ENCODE assay signal across 8 cellular contexts in genomic region chr12:51847830-51848727, GRCh38. TPM values are rescaled to one million over a fixed set of nuclear protein-coding genes. Genes with fewer than 3 reads are reported as not detected.
DNase-seq lines count a peak whose midpoint lies in the region; ATAC-seq and TF ChIP-seq lines count a peak whose summit lies in the region.

TSS of gene FIGNL2 (minus strand) at chr12:51848718. CDS start at chr12:51822413, 26,305 bp downstream.

- H3K36me3 Mint-ChIP-seq in stimulated activated memory B cell treated with anti-CD40 and anti-IgM and Interleukin-4, amounts not matched to agents 10 μg/mL and 1 μg/mL and 100 μg/mL, for 72 hours: no peaks in the 10 kb centered on the region

- peak; percentile 37 for ATAC-seq in left colon
- peak; percentile 22 for ATAC-seq in stimulated activated memory B cell treated with anti-CD40 and anti-IgM and Interleukin-4, amounts not matched to agents 10 μg/mL and 1 μg/mL and 100 μg/mL, for 72 hours

- H3K4me3 ChIP-seq in astrocyte of the cerebellum (ENCODE audit: low read depth, low read length): peak within 1 kb of the TSS; percentile 42

- H3K4me3 Mint-ChIP-seq in stimulated activated memory B cell treated with anti-CD40 and anti-IgM and Interleukin-4, amounts not matched to agents 10 μg/mL and 1 μg/mL and 100 μg/mL, for 72 hours: peak within 1 kb of the TSS; percentile 33

- intact Hi-C loops in left colon (cut with DNase I, micrococcal nuclease): no loop called here

- TF ChIP-seq CTCF in GM20000 (IDR thresholded peaks at IDR 0.05; ENCODE audit: extremely low read depth, missing control alignments): no peak
- TF ChIP-seq CTCF in astrocyte of the cerebellum (IDR thresholded peaks at IDR 0.05; ENCODE audit: low read depth, low read length, missing control alignments): no peak

- DNase-seq in GM20000 (ENCODE audit: low spot score) (peak; percentile 62), astrocyte of the cerebellum (ENCODE audit: low read depth) (no peak), left colon (no peak), NOMO-1 treated with DMSO at 0.1 percent for 48 hours (lab: John Stamatoyannopoulos, UW; ENCODE audit: unreplicated experiment) (no peak), NCI-H526 (lab: John Stamatoyannopoulos, UW) (no peak), NCI-H1417 treated with DMSO at 0.1 percent for 48 hours (lab: John Stamatoyannopoulos, UW) (no peak), NCI-H446 treated with DMSO at 0.1 percent for 48 hours (lab: John Stamatoyannopoulos, UW) (no peak)

- in situ Hi-C loops in astrocyte of the cerebellum (cut with HindIII; ENCODE audit: low sequenced_read_pairs): no loop called here

- H3K9me3 Mint-ChIP-seq in stimulated activated memory B cell treated with anti-CD40 and anti-IgM and Interleukin-4, amounts not matched to agents 10 μg/mL and 1 μg/mL and 100 μg/mL, for 72 hours: no peaks in the 10 kb centered on the region

- H3K27ac Mint-ChIP-seq in stimulated activated memory B cell treated with anti-CD40 and anti-IgM and Interleukin-4, amounts not matched to agents 10 μg/mL and 1 μg/mL and 100 μg/mL, for 72 hours: no peak within 1 kb of the TSS

- H3K4me1 Mint-ChIP-seq in stimulated activated memory B cell treated with anti-CD40 and anti-IgM and Interleukin-4, amounts not matched to agents 10 μg/mL and 1 μg/mL and 100 μg/mL, for 72 hours: peaks cover 30% of the 10 kb centered on the region

- peaks cover 78% of the 10 kb centered on the region for H3K27me3 Mint-ChIP-seq in stimulated activated memory B cell treated with anti-CD40 and anti-IgM and Interleukin-4, amounts not matched to agents 10 μg/mL and 1 μg/mL and 100 μg/mL, for 72 hours

RNA-seq across cellular contexts. Expression of gene FIGNL2, which starts in this region (rescaled TPM):
- total RNA-seq in left colon: under 1 TPM; 0.24 to 0.36 TPM

Comparison
In these comparisons a context has a peak if more than half of its experiments do, and no peak if none do; other contexts are left out.
1. Peak in ATAC-seq in left colon; RNA of the gene not detected or under 1 TPM.